Comparison of ENCODE assay signal across 16 cellular contexts in the genomic region with DNA sequence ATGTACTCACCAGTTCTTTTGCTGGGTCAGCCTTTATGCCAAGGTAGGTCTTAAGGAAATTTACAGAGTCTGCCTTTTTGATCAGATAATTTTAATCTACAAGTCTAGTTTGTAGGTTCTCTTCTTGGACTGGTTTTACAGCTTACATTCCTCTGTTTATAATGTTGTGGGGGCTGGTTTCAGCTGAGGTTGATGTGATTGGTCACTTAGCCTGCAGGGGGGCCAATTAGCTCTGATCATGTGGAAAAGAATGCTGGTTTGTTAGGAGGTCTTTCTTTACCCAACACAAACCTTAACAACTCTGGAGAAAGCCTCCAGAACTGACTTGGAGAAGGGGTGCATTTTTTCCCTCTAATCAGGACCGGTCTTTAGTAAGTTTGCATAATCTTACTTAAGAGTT. TPM values are rescaled to one million over a fixed set of nuclear protein-coding genes. Genes with fewer than 3 reads are reported as not detected.
DNase-seq lines count a peak whose midpoint lies in the region; ATAC-seq, FAIRE-seq and TF ChIP-seq lines count a peak whose summit lies in the region.
"Had no signal": no experiment of that assay in that cellular context is flagged by ENCODE, and none has a peak within 500 bp of the region (broad histone marks: within the 10 kb centered on the region; RNA-seq: fewer than 3 reads in every experiment).

A gene (minus strand): TSS at position 131 of the 400 bp plus-strand sequence. CDS start 5,203 bp downstream, outside the sequence.

- H3K9ac ChIP-seq in PC-3 (ENCODE audit: low read length), result no peak within 1 kb of the TSS
- H3K9ac ChIP-seq in H1 (replicated peaks in 1 of 4; ENCODE audit: extremely low read depth in 1 of 4, low read depth in 3 of 4, low read length in 3 of 4), result no peak within 1 kb of the TSS

- no peak within 1 kb of the TSS for H4K5ac ChIP-seq in H1 (ENCODE audit: insufficient read length, low read depth, low read length)

- H3K4ac ChIP-seq in H1 (replicated peaks; ENCODE audit: insufficient read length, low read depth, low read length), result no peak within 1 kb of the TSS

- no peak within 1 kb of the TSS; the same call in 1 of the 2 replicates for H4K8ac ChIP-seq in H1 (ENCODE audit: extremely low read depth, insufficient read depth, low read length)

- H3K27me3 Mint-ChIP-seq in Calu3 (ENCODE audit: unreplicated experiment) (no peaks in the 10 kb centered on the region), nephron progenitor cell (ENCODE audit: low read depth, poor library complexity) (no peaks in the 10 kb centered on the region), T-cell (no peaks in the 10 kb centered on the region)

- H2AFZ ChIP-seq in PC-3 (ENCODE audit: low read length), result no peak within 1 kb of the TSS
- no peak within 1 kb of the TSS for H2AFZ ChIP-seq in H1 (ENCODE audit: low read length)

- H3K56ac ChIP-seq in H1 (replicated peaks; ENCODE audit: insufficient read length, low read depth, low read length), result no peak within 1 kb of the TSS

- H2BK12ac ChIP-seq in H1 (ENCODE audit: low read depth, low read length), result no peak within 1 kb of the TSS

- POLR2A ChIA-PET in PC-3 (lab: Charles Lee; ENCODE audit: unreplicated experiment), result no interaction called here
- POLR2A ChIA-PET in H1 (lab: Charles Lee; ENCODE audit: partially characterized antibody), result interaction anchor here (0.9 kb wide), 1 partner anchor 52 kb away, joined by 4 read pairs; no protein-coding TSS in a partner anchor
- POLR2A ChIA-PET in T-cell (lab: Charles Lee), result no interaction called here

- no peak within 1 kb of the TSS for H3K27ac Mint-ChIP-seq in Calu3 (ENCODE audit: unreplicated experiment)
- H3K27ac Mint-ChIP-seq in nephron progenitor cell, result peak within 1 kb of the TSS; percentile 90
- no peak within 1 kb of the TSS for H3K27ac Mint-ChIP-seq in T-cell
- H3K27ac Mint-ChIP-seq: stimulated activated effector memory CD8-positive, alpha-beta T cell treated with anti-CD3 and anti-CD28 coated beads, Interleukin-12 subunit alpha, Interleukin-12 subunit beta, amount 100 ng/mL, for 72 hours had no signal

- H3K27me3 ChIP-seq in PC-3 (ENCODE audit: low read length), result no peaks in the 10 kb centered on the region
- H3K27me3 ChIP-seq in H1 (replicated peaks in 1 of 4; ENCODE audit: control insufficient read depth in 3 of 4, extremely low read depth in 1 of 4, insufficient read depth in 3 of 4, low read length in 3 of 4), result no peaks in the 10 kb centered on the region
- H3K27me3 ChIP-seq: dorsolateral prefrontal cortex had no signal

- H3K4me1 Mint-ChIP-seq in Calu3 (ENCODE audit: low read depth, unreplicated experiment), result peaks cover 29% of the 10 kb centered on the region
- H3K4me1 Mint-ChIP-seq in nephron progenitor cell, result peaks cover 26% of the 10 kb centered on the region
- H3K4me1 Mint-ChIP-seq in T-cell, result peaks cover 16 to 20% (median 20%) of the 10 kb centered on the region in 3 donors

- TF ChIP-seq CTCF in Calu3 (IDR thresholded peaks at IDR 0.05; ENCODE audit: unreplicated experiment) (no peak), PC-3 (conservative IDR thresholded peaks at IDR 0.05; ENCODE audit: low read depth, low read length) (no peak), H1 (IDR thresholded peaks at IDR 0.05; ENCODE audit: control extremely low read depth in 1 of 3, insufficient read depth in 1 of 3, low read depth in 1 of 3, low read length in 3 of 3) (no peak), nephron progenitor cell (IDR thresholded peaks at IDR 0.05) (no peak)

- no peak within 1 kb of the TSS for H4K91ac ChIP-seq in H1 (replicated peaks; ENCODE audit: insufficient read length, low read length)

- no peaks in the 10 kb centered on the region for H3K79me2 ChIP-seq in PC-3 (ENCODE audit: low read length)
- peaks cover 0 to 2% of the 10 kb centered on the region in 2 experiments; a peak in 1 of 4 replicates for H3K79me2 ChIP-seq in H1 (ENCODE audit: control insufficient read depth in 1 of 2, insufficient read depth in 2 of 2, low read length in 2 of 2)

- H2BK5ac ChIP-seq in H1 (ENCODE audit: low read depth, low read length), result no peak within 1 kb of the TSS

- no peak within 1 kb of the TSS for H3K27ac ChIP-seq in PC-3 (ENCODE audit: low read length)
- H3K27ac ChIP-seq in H1 (ENCODE audit: low read depth, low read length), result no peak within 1 kb of the TSS

- DNase-seq in Calu3, result peak; percentile 7
- DNase-seq in PC-3, result peak; percentile 3
- DNase-seq in H1 (ENCODE audit: low read depth in 1 of 2, low spot score in 2 of 2), result no peak
- peak; percentile 14 for DNase-seq in nephron progenitor cell
- no peak for DNase-seq in T-cell
- DNase-seq in cerebellar nuclear complex (lab: John Stamatoyannopoulos, UW), result no peak
- no peak for DNase-seq in dermis blood vessel endothelial cell
- DNase-seq: activated CD8-positive, alpha-beta memory T cell treated with anti-CD3 and anti-CD28 coated beads for 24 hours; activated effector memory CD4-positive, alpha-beta T cell treated with Interleukin-2 at 50 U/mL for 16 hours; DMS153; dorsolateral prefrontal cortex; NCI-H1048 had no signal

- no peak within 1 kb of the TSS for H2BK20ac ChIP-seq in H1 (ENCODE audit: low read length)

- H3K9me3 ChIP-seq in PC-3 (ENCODE audit: low read length) (no peaks in the 10 kb centered on the region), H1 (ENCODE audit: insufficient read depth in 2 of 2, low read depth in 1 of 2, low read length in 1 of 2) (no peaks in the 10 kb centered on the region)

- H3F3A ChIP-seq in PC-3 (ENCODE audit: low read length, unreplicated experiment), result no peaks in the 10 kb centered on the region

- FAIRE-seq in H1 (lab: Jason Lieb, UNC), result peak; percentile 13

- no peak within 1 kb of the TSS for H3K4me3 Mint-ChIP-seq in Calu3 (ENCODE audit: low read depth, unreplicated experiment)
- no peak within 1 kb of the TSS for H3K4me3 Mint-ChIP-seq in nephron progenitor cell
- no peak within 1 kb of the TSS for H3K4me3 Mint-ChIP-seq in T-cell
- H3K4me3 Mint-ChIP-seq: stimulated activated effector memory CD8-positive, alpha-beta T cell treated with anti-CD3 and anti-CD28 coated beads, Interleukin-12 subunit alpha, Interleukin-12 subunit beta, amount 100 ng/mL, for 72 hours had no signal

- peaks cover 18% of the 10 kb centered on the region for H3K36me3 ChIP-seq in PC-3 (ENCODE audit: low read depth, low read length)
- peaks cover 0 to 8% (median 0%) of the 10 kb centered on the region in 4 experiments; a peak in 1 of 8 replicates for H3K36me3 ChIP-seq in H1 (ENCODE audit: control insufficient read depth in 2 of 4, insufficient read depth in 4 of 4, low read length in 3 of 4)

- no peaks in the 10 kb centered on the region for H3K79me1 ChIP-seq in H1 (ENCODE audit: low read depth, low read length)

- H3K4me1 ChIP-seq in PC-3 (ENCODE audit: insufficient read depth, low read length), result peaks cover under 1% of the 10 kb centered on the region; the same call in 1 of the 2 replicates
- H3K4me1 ChIP-seq in H1 (replicated peaks in 1 of 4; ENCODE audit: control insufficient read depth in 3 of 4, insufficient read depth in 4 of 4, low read length in 3 of 4), result peaks cover 0 to 2% (median 0%) of the 10 kb centered on the region in 4 experiments; a peak in 2 of 7 replicates

- H2AK5ac ChIP-seq in H1 (ENCODE audit: low read depth, low read length), result no peak within 1 kb of the TSS

- TF ChIP-seq EP300 in H1 (IDR thresholded peaks at IDR 0.05; ENCODE audit: borderline replicate concordance in 1 of 2, low read depth in 2 of 2, low read length in 2 of 2), result no peak

- intact Hi-C loops in Calu3 (cut with micrococcal nuclease; ENCODE audit: unreplicated experiment), result no loop called here
- intact Hi-C loops in PC-3 (cut with micrococcal nuclease), result no loop called here

- no peak within 1 kb of the TSS for H3K18ac ChIP-seq in H1 (ENCODE audit: extremely low read depth, low read length)

- no peak within 1 kb of the TSS for H3K23ac ChIP-seq in H1 (ENCODE audit: insufficient read length)

- H3K23me2 ChIP-seq in H1 (ENCODE audit: low read depth, low read length), result no peaks in the 10 kb centered on the region

- CTCF ChIA-PET in Calu3 (lab: Charles Lee), result no interaction called here
- CTCF ChIA-PET in PC-3 (lab: Charles Lee), result no interaction called here
- CTCF ChIA-PET in H1 (lab: Charles Lee; ENCODE audit: partially characterized antibody), result interaction anchor here (1.1 kb wide), 1 partner anchor 13 kb away, joined by 3 read pairs; no protein-coding TSS in a partner anchor
- CTCF ChIA-PET in T-cell (lab: Charles Lee), result no interaction called here

- TF ChIP-seq RAD21 in H1 (IDR thresholded peaks at IDR 0.05 in 1 of 2, conservative IDR thresholded peaks at IDR 0.05 in 1 of 2; ENCODE audit: low read depth in 2 of 2, low read length in 2 of 2), result no peak

- H3K9me3 Mint-ChIP-seq in Calu3 (ENCODE audit: low read depth, unreplicated experiment) (no peaks in the 10 kb centered on the region), nephron progenitor cell (no peaks in the 10 kb centered on the region), T-cell (no peaks in the 10 kb centered on the region)
- H3K9me3 Mint-ChIP-seq: stimulated activated effector memory CD8-positive, alpha-beta T cell treated with anti-CD3 and anti-CD28 coated beads, Interleukin-12 subunit alpha, Interleukin-12 subunit beta, amount 100 ng/mL, for 72 hours had no signal

- H3K36me3 Mint-ChIP-seq in Calu3 (ENCODE audit: insufficient read depth, unreplicated experiment), result peaks cover 4% of the 10 kb centered on the region
- H3K36me3 Mint-ChIP-seq in nephron progenitor cell (ENCODE audit: low read depth), result peaks cover 23% of the 10 kb centered on the region
- peaks cover 25% of the 10 kb centered on the region for H3K36me3 Mint-ChIP-seq in T-cell

- ATAC-seq in PC-3 (no peak), T-cell (replicated peaks in 1 of 4) (no peak), GM18868 (IDR thresholded peaks at IDR 0.05; ENCODE audit: unreplicated experiment) (no peak)
- ATAC-seq: SK-N-SH treated with all-trans-retinoic acid at 6 μM for 48 hours; stimulated activated effector memory CD8-positive, alpha-beta T cell treated with anti-CD3 and anti-CD28 coated beads, Interleukin-12 subunit alpha, Interleukin-12 subunit beta, amount 100 ng/mL, for 72 hours had no signal

- no peak within 1 kb of the TSS for H2BK120ac ChIP-seq in H1 (replicated peaks; ENCODE audit: low read depth, low read length)

- no peak within 1 kb of the TSS for H3K4me3 ChIP-seq in PC-3 (ENCODE audit: low read length)
- H3K4me3 ChIP-seq in H1 (ENCODE audit: extremely low read depth in 1 of 4, insufficient read depth in 2 of 4, low read depth in 3 of 4, low read length in 4 of 4), result no peak within 1 kb of the TSS

- no peak within 1 kb of the TSS for H2BK15ac ChIP-seq in H1 (ENCODE audit: low read length)

- no peak within 1 kb of the TSS for H3K14ac ChIP-seq in H1 (ENCODE audit: insufficient read length)

- H4K20me1 ChIP-seq in PC-3 (ENCODE audit: low read length), result no peaks in the 10 kb centered on the region
- H4K20me1 ChIP-seq in H1 (replicated peaks in 1 of 2; ENCODE audit: control insufficient read depth in 1 of 2, insufficient read depth in 2 of 2, low read length in 2 of 2), result peaks cover 0 to 2% of the 10 kb centered on the region in 2 experiments

- no peaks in the 10 kb centered on the region for H3K9me2 ChIP-seq in PC-3 (replicated peaks; ENCODE audit: low read length)

- BruUV-seq in Calu3 (replicated peaks; lab: Mats Ljungman, UMichigan) (no TSS peak), PC-3 (replicated peaks; lab: Mats Ljungman, UMichigan) (no TSS peak)

- no peak for TF ChIP-seq POLR2A in H1 (IDR thresholded peaks at IDR 0.05; ENCODE audit: control extremely low read depth in 1 of 2, low read depth in 2 of 2, low read length in 2 of 2)

- WGBS in H1 (ENCODE audit: extremely low coverage in 1 of 2, insufficient coverage in 1 of 2, insufficient read length in 1 of 2, insufficient replicate concordance in 2 of 2, low coverage in 1 of 2, low lambda C conversion rate in 2 of 2, missing lambda C conversion rate in 1 of 2), 2 experiments, result 83% methylated on average over 1 of the region's 1 CpG; no CpG with 5 or more reads in 1 of the 2 experiments

- H3K4me2 ChIP-seq in PC-3 (ENCODE audit: low read length) (no peak within 1 kb of the TSS), H1 (ENCODE audit: insufficient read depth in 1 of 2, low read depth in 2 of 2, low read length in 2 of 2) (no peak within 1 kb of the TSS; a peak in 1 of 4 replicates)

RNA-seq across cellular contexts. Expression of the gene that starts here (rescaled TPM):
- not detected in 2 replicates for total RNA-seq in Calu3 (2022)
- not detected in 2 replicates for total RNA-seq in PC-3 (2014; rRNA removed)
- not detected in 2 replicates for total RNA-seq in H1 (2021; fragmentation: NEBNext Ultra II Directional; extraction: Animal tissue kit (Norgen Biotek cat#: 25700))
- polyA plus RNA-seq in H1 (2011; rRNA removed), result not detected in 2 replicates
- polyA plus RNA-seq in H1 (2011; cell fraction: cytosol; rRNA removed), result not detected
- not detected for polyA plus RNA-seq in H1 (2011; cell fraction: nucleus; rRNA removed)
- 0.18 TPM in 1 of 4 replicates, not detected in the others for polyA plus RNA-seq in H1 (2012, experiment 1 of 2)
- not detected for polyA plus RNA-seq in H1 (2012, experiment 2 of 2)
- polyA plus RNA-seq in H1 (2013, experiment 1 of 2), result not detected
- not detected for polyA plus RNA-seq in H1 (2013, experiment 2 of 2)
- polyA minus RNA-seq in H1 (2011; rRNA and poly(A)+ RNA removed), result not detected in 2 replicates
- polyA minus RNA-seq in H1 (2011; cell fraction: cytosol; rRNA and poly(A)+ RNA removed), result not detected
- polyA minus RNA-seq in H1 (2011; cell fraction: nucleus; rRNA and poly(A)+ RNA removed), result not detected
- not detected for total RNA-seq in T-cell
- not detected in 2 replicates for total RNA-seq in dermis blood vessel endothelial cell
- total RNA-seq: skeletal muscle tissue had no signal

Comparison
In these comparisons a context has a peak if more than half of its experiments do, and no peak if none do; other contexts are left out.
1. Peak in DNase-seq in Calu3; RNA of the gene not detected or under 1 TPM.
2. Peak in DNase-seq in PC-3; RNA of the gene not detected or under 1 TPM.